ENCODE assay signal across 14 cellular contexts in genomic region chr6:117534974-117535373, GRCh38.
"Had no signal": no experiment of that assay in that cellular context is flagged by ENCODE, and none has a peak within 500 bp of the region (broad histone marks: within the 10 kb centered on the region; RNA-seq: fewer than 3 reads in every experiment).

No MANE protein-coding gene starts in this region.

- H3K27me3 ChIP-seq: ovary, spleen, suprapubic skin had no signal

- H3K4me1 ChIP-seq: spleen, suprapubic skin had no signal

- ATAC-seq: activated naive CD4-positive, alpha-beta T cell treated with anti-CD3 and anti-CD28 coated beads, Interleukin-2, amount 50 U/mL, for 72 hours had no signal

- DNase-seq: activated CD4-positive, alpha-beta T cell treated with anti-CD3 and anti-CD28 coated beads, Interleukin-2, amount 50 U/mL, for 1 hour; activated effector memory CD4-positive, alpha-beta T cell treated with anti-CD3 and anti-CD28 coated beads, Interleukin-2, amount 50 U/mL, for 16 hours; activated T-cell treated with anti-CD3 and anti-CD28 coated beads, Interleukin-2, amount 50 U/mL, for 1 hour; anterior cingulate cortex; hippocampal formation; nephron progenitor cell; ovary; spleen; stimulated activated naive CD4-positive, alpha-beta T cell treated with Interleukin-2 at 50 U/mL for 16 hours; SW 1271 had no signal

- H3K9me3 Mint-ChIP-seq: activated naive CD4-positive, alpha-beta T cell treated with anti-CD3 and anti-CD28 coated beads, Interleukin-2, amount 50 U/mL, for 72 hours; nephron progenitor cell; T-helper 2 cell treated with Interferon-gamma antibody and Interleukin-4, amounts not matched to agents 5 μg/mL and 100 μg/mL, for 36 hours; type B pancreatic cell had no signal

- H3K36me3 ChIP-seq: ovary had no signal

- H3K9me3 ChIP-seq: ovary, spleen, suprapubic skin had no signal

- H3K4me3 ChIP-seq: ovary, spleen, suprapubic skin had no signal

- H3K4me3 Mint-ChIP-seq: nephron progenitor cell; T-helper 2 cell treated with Interferon-gamma antibody and Interleukin-4, amounts not matched to agents 5 μg/mL and 100 μg/mL, for 36 hours; type B pancreatic cell had no signal

- H3K27ac Mint-ChIP-seq: activated naive CD4-positive, alpha-beta T cell treated with anti-CD3 and anti-CD28 coated beads, Interleukin-2, amount 50 U/mL, for 72 hours; nephron progenitor cell; T-helper 2 cell treated with Interferon-gamma antibody and Interleukin-4, amounts not matched to agents 5 μg/mL and 100 μg/mL, for 36 hours; type B pancreatic cell had no signal

- H3K27me3 Mint-ChIP-seq: type B pancreatic cell had no signal

- H3K27ac ChIP-seq: ovary, spleen, suprapubic skin had no signal
